In the genomic region with DNA sequence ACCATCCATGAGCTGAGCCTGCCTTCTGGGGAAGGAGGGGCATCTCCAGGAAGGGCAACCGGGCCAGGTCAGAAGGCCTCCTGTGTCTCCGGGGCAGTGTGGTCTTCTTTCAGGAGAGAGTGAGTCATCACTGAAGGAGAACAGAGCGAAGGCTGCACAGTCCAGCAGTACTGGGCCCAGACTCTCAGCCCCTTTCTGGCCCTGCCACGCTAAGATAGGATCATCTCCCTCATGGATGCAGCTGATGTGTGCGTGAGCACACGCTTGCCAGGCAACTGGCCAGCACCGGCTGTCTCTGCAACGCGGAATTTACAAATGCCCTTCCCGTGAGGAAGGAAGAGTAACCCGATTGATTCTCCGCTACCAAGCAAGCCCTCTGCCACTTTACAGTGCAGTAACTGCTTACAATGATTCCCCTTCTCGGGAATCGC, we compare ENCODE assay signal across 8 cellular contexts.
DNase-seq lines count a peak whose midpoint lies in the region; ATAC-seq and TF ChIP-seq lines count a peak whose summit lies in the region.

No MANE protein-coding gene starts in this region.

- H3K36me3 ChIP-seq in SU-DHL-6 (ENCODE audit: low read length) (0 out of 2 replicates have a peak, but pooled peaks cover 3% of the 10 kb centered on the region), vagina (no peaks in the 10 kb centered on the region)

- peak overlapping the region in 4 of 7 donors; percentile 3 to 69 (median 65) for H3K27ac Mint-ChIP-seq in CD14-positive monocyte

- H3K27me3 ChIP-seq in SU-DHL-6 (ENCODE audit: low read length), result no peaks in the 10 kb centered on the region
- no peaks in the 10 kb centered on the region for H3K27me3 ChIP-seq in vagina

- H2AFZ ChIP-seq in SU-DHL-6 (ENCODE audit: low read depth, low read length, severe bottlenecking), result peak overlapping the region; percentile 54

- H3K4me2 ChIP-seq in SU-DHL-6 (ENCODE audit: low read depth, low read length, poor library complexity, severe bottlenecking), result no peak overlapping the region

- no peak overlapping the region for H3K9ac ChIP-seq in SU-DHL-6 (ENCODE audit: low read length)

- ATAC-seq in GM19395 (IDR thresholded peaks at IDR 0.05; ENCODE audit: unreplicated experiment) (peak; percentile 45), HG03432 (IDR thresholded peaks at IDR 0.05; ENCODE audit: unreplicated experiment) (peak; percentile 41)

- no peaks in the 10 kb centered on the region for H3K79me2 ChIP-seq in SU-DHL-6 (ENCODE audit: insufficient read depth, low read length)

- H3F3A ChIP-seq in SU-DHL-6 (ENCODE audit: insufficient read depth), result no peaks in the 10 kb centered on the region

- no peaks in the 10 kb centered on the region for H4K20me1 ChIP-seq in SU-DHL-6 (ENCODE audit: low read depth, low read length)

- peaks cover 22% of the 10 kb centered on the region for H3K4me1 Mint-ChIP-seq in CD14-positive monocyte

- H3K4me3 ChIP-seq in SU-DHL-6 (ENCODE audit: insufficient read depth, low read length, poor library complexity, severe bottlenecking), result no peak overlapping the region
- H3K4me3 ChIP-seq in vagina, result peak overlapping the region; percentile 45 to 52

- H3K9me3 Mint-ChIP-seq in CD14-positive monocyte, result peaks cover 0 to 3% (median 0%) of the 10 kb centered on the region in 7 donors

- intact Hi-C loops in CD14-positive monocyte (cut with micrococcal nuclease) (loop anchor here in 1 of 2 donors (5.0 kb wide), 1 partner anchor 1336 kb away; no protein-coding TSS in a partner anchor), vagina (cut with DNase I) (no loop called here)

- peaks cover 23% of the 10 kb centered on the region for H3K4me1 ChIP-seq in vagina

- no peak for TF ChIP-seq CTCF in CD14-positive monocyte (IDR thresholded peaks at IDR 0.05)
- no peak for TF ChIP-seq CTCF in SU-DHL-6 (IDR thresholded peaks at IDR 0.05; ENCODE audit: insufficient read depth, low read length, poor library complexity, severe bottlenecking)
- no peak for TF ChIP-seq CTCF in vagina (IDR thresholded peaks at IDR 0.05)

- H3K27ac ChIP-seq in SU-DHL-6 (ENCODE audit: low read depth, low read length) (no peak overlapping the region), vagina (peak overlapping the region; percentile 94)

- DNase-seq in CD14-positive monocyte (ENCODE audit: low spot score), result no peak
- peak; percentile 51 for DNase-seq in fibroblast of gingiva (ENCODE audit: low read depth)
- peak; percentile 86 for DNase-seq in myocyte (ENCODE audit: low read depth)
- DNase-seq in vagina (ENCODE audit: extremely low spot score in 2 of 2), result no peak
- DNase-seq in T-helper 9 cell, result no peak

- peak overlapping the region; percentile 78 to 89 for H3K4me3 Mint-ChIP-seq in CD14-positive monocyte

- no peak for TF ChIP-seq POLR2A in vagina (IDR thresholded peaks at IDR 0.05)

- H3K36me3 Mint-ChIP-seq in CD14-positive monocyte, result no peaks in the 10 kb centered on the region

- H3K9me3 ChIP-seq in SU-DHL-6 (ENCODE audit: insufficient read depth, low read length), result no peaks in the 10 kb centered on the region
- H3K9me3 ChIP-seq in vagina, result no peaks in the 10 kb centered on the region

- peaks cover 7 to 10% (median 8%) of the 10 kb centered on the region in 3 donors for H3K27me3 Mint-ChIP-seq in CD14-positive monocyte (ENCODE audit: low read depth in 3 of 3)

- no peaks in the 10 kb centered on the region for H3K9me2 ChIP-seq in SU-DHL-6 (replicated peaks; ENCODE audit: insufficient read depth, low read length)

Comparison
In these comparisons a context has a peak if more than half of its experiments do, and no peak if none do; other contexts are left out.
1. DNase-seq: peak in fibroblast of gingiva (single experiment) and myocyte (single experiment); none in CD14-positive monocyte (single experiment), vagina (0 of 2) and T-helper 9 cell (single experiment).